ENCODE assay signal across 22 cellular contexts in the genomic region with DNA sequence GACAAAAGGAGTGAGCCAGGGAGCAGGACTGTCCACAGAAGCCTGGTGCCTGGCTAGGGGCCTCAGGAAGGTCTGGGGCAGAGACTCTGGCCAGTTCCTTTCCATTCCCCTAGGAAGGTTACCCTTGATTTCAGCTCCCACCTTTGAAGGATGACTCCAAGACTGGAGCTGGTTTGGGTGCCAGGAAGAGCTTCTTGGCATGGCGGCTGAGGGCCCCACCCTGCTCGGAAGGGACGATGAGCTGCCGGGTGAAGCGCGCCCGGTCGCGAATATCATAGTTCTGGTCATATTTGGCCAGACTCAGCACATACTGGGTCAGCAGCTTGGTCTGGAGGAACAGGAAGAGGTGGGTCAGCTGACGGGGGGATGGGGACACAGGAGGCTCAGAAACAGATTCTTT. TPM values are rescaled to one million over a fixed set of nuclear protein-coding genes. Genes with fewer than 3 reads are reported as not detected.
"Had no signal": no experiment of that assay in that cellular context is flagged by ENCODE, and none has a peak within 500 bp of the region (broad histone marks: within the 10 kb centered on the region; RNA-seq: fewer than 3 reads in every experiment).

No MANE protein-coding gene starts in this region.

- H3K27ac Mint-ChIP-seq: dendritic cell treated with granulocyte-macrophage colony-stimulating factor and Interleukin-4, amounts not matched to agents 40 ng/mL and 50 ng/mL, for 4 days; effector memory CD8-positive, alpha-beta T cell; memory B cell; mesothelial cell of epicardium had no signal

- DNase-seq: cerebellar nuclear complex; colonic mucosa; cortex of kidney; effector CD8-positive, alpha-beta T cell; effector memory CD8-positive, alpha-beta T cell; foreskin keratinocyte; heart left ventricle; left cardiac atrium; left lung; left ventricle myocardium superior; mammary epithelial cell; mesendoderm; mucosa of descending colon had no signal

- H3K27me3 ChIP-seq: colonic mucosa, foreskin keratinocyte, hepatocyte had no signal

- H3K27ac ChIP-seq: colonic mucosa, esophagus muscularis mucosa, foreskin keratinocyte, gastroesophageal sphincter, heart left ventricle, hepatocyte, left lung had no signal

- H3K4me1 ChIP-seq: colonic mucosa, esophagus muscularis mucosa, foreskin keratinocyte, gastroesophageal sphincter, heart left ventricle, left lung had no signal

- H3K36me3 ChIP-seq: colonic mucosa, esophagus muscularis mucosa, gastroesophageal sphincter, heart left ventricle, left lung had no signal

- H3K4me3 Mint-ChIP-seq: dendritic cell treated with granulocyte-macrophage colony-stimulating factor and Interleukin-4, amounts not matched to agents 40 ng/mL and 50 ng/mL, for 4 days; effector memory CD8-positive, alpha-beta T cell; memory B cell; mesothelial cell of epicardium had no signal

- H3K4me2 ChIP-seq: hepatocyte had no signal

- H3K4me1 Mint-ChIP-seq: memory B cell, mesothelial cell of epicardium had no signal

- H3K4me3 ChIP-seq: colonic mucosa, esophagus muscularis mucosa, gastroesophageal sphincter, heart left ventricle, hepatocyte, left lung, lung, mucosa of descending colon had no signal

- ATAC-seq: effector memory CD8-positive, alpha-beta T cell; foreskin keratinocyte; gastroesophageal sphincter; heart left ventricle; left cardiac atrium; left lung; left ventricle myocardium superior; mucosa of descending colon had no signal

- H3K27me3 Mint-ChIP-seq: dendritic cell treated with granulocyte-macrophage colony-stimulating factor and Interleukin-4, amounts not matched to agents 40 ng/mL and 50 ng/mL, for 4 days had no signal

- H3K9me3 Mint-ChIP-seq: dendritic cell treated with granulocyte-macrophage colony-stimulating factor and Interleukin-4, amounts not matched to agents 40 ng/mL and 50 ng/mL, for 4 days; effector memory CD8-positive, alpha-beta T cell; mesothelial cell of epicardium had no signal

- H3K9me3 ChIP-seq: colonic mucosa, esophagus muscularis mucosa, gastroesophageal sphincter, heart left ventricle, left lung, mucosa of descending colon had no signal

- H2AFZ ChIP-seq: hepatocyte had no signal

- H3K36me3 Mint-ChIP-seq: mesothelial cell of epicardium had no signal

RNA-seq across cellular contexts. Expression of a gene that starts 19.4 kb away (rescaled TPM):
- total RNA-seq: dermis microvascular lymphatic vessel endothelial cell, endothelial cell of umbilical vein, foreskin keratinocyte had no signal
- polyA plus RNA-seq: endothelial cell of umbilical vein, foreskin keratinocyte had no signal

RNA-seq across cellular contexts. Expression of a gene that starts 43.1 kb away (rescaled TPM):
- total RNA-seq: dermis microvascular lymphatic vessel endothelial cell, endothelial cell of umbilical vein had no signal
- polyA plus RNA-seq: endothelial cell of umbilical vein had no signal
